ENCODE assay signal across 1 cellular context in genomic region chr4:2761035-2761923, GRCh38.
A peak's percentile ranks its signal among the peaks of the same experiment; 100 is the strongest.
TF ChIP-seq lines count a peak whose summit lies in the region.

No MANE protein-coding gene starts in this region.

TF ChIP-seq in HepG2, 621 proteins besides CTCF, POLR2A, EP300 and RAD21 (continued from another document and continues in another):
- TF ChIP-seq, protein P1, sequence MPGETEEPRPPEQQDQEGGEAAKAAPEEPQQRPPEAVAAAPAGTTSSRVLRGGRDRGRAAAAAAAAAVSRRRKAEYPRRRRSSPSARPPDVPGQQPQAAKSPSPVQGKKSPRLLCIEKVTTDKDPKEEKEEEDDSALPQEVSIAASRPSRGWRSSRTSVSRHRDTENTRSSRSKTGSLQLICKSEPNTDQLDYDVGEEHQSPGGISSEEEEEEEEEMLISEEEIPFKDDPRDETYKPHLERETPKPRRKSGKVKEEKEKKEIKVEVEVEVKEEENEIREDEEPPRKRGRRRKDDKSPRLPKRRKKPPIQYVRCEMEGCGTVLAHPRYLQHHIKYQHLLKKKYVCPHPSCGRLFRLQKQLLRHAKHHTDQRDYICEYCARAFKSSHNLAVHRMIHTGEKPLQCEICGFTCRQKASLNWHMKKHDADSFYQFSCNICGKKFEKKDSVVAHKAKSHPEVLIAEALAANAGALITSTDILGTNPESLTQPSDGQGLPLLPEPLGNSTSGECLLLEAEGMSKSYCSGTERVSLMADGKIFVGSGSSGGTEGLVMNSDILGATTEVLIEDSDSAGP (CRISPR knock-in tag; IDR thresholded peaks at IDR 0.05; ENCODE audit: borderline replicate concordance) = peak; percentile 76; the same call in 1 of the 2 replicates
- peak; percentile 40 for TF ChIP-seq STAG1 (CRISPR knock-in tag; IDR thresholded peaks at IDR 0.05)
- peak; percentile 71; the same call in 1 of the 2 replicates for TF ChIP-seq ZNF331 (CRISPR knock-in tag; IDR thresholded peaks at IDR 0.05)
- TF ChIP-seq GATAD2A (CRISPR knock-in tag; IDR thresholded peaks at IDR 0.05) = peak; percentile 56
- TF ChIP-seq MTA1 (CRISPR knock-in tag; IDR thresholded peaks at IDR 0.05; ENCODE audit: borderline replicate concordance) = peak; percentile 73; the same call in 1 of the 2 replicates
- TF ChIP-seq SP5 (CRISPR knock-in tag; IDR thresholded peaks at IDR 0.05; ENCODE audit: borderline replicate concordance, low read depth) = peak; percentile 83
- no peak for TF ChIP-seq NPAS2 (CRISPR knock-in tag; IDR thresholded peaks at IDR 0.05; ENCODE audit: borderline replicate concordance)
- peak; percentile 40; the same call in 1 of the 2 replicates for TF ChIP-seq GABPB1 (CRISPR knock-in tag; IDR thresholded peaks at IDR 0.05)
- TF ChIP-seq ZMYM4 (CRISPR knock-in tag; IDR thresholded peaks at IDR 0.05) = peak; percentile 22; the same call in 1 of the 2 replicates
- TF ChIP-seq ZNF296 (CRISPR knock-in tag; conservative IDR thresholded peaks at IDR 0.05) = peak; percentile 8; the same call in 1 of the 2 replicates
- TF ChIP-seq TAF1 (CRISPR knock-in tag; IDR thresholded peaks at IDR 0.05) = peak; percentile 56
- TF ChIP-seq, protein P2, sequence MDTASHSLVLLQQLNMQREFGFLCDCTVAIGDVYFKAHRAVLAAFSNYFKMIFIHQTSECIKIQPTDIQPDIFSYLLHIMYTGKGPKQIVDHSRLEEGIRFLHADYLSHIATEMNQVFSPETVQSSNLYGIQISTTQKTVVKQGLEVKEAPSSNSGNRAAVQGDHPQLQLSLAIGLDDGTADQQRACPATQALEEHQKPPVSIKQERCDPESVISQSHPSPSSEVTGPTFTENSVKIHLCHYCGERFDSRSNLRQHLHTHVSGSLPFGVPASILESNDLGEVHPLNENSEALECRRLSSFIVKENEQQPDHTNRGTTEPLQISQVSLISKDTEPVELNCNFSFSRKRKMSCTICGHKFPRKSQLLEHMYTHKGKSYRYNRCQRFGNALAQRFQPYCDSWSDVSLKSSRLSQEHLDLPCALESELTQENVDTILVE (CRISPR knock-in tag; IDR thresholded peaks at IDR 0.05) = peak; percentile 64; the same call in 1 of the 2 replicates
- TF ChIP-seq YEATS4 (CRISPR knock-in tag; IDR thresholded peaks at IDR 0.05; ENCODE audit: borderline replicate concordance) = no peak
- 0 out of 2 replicates have a peak, but pooled peaks have one; percentile 50 for TF ChIP-seq ZFP41 (CRISPR knock-in tag; IDR thresholded peaks at IDR 0.05; ENCODE audit: borderline replicate concordance)
- TF ChIP-seq, protein P3, sequence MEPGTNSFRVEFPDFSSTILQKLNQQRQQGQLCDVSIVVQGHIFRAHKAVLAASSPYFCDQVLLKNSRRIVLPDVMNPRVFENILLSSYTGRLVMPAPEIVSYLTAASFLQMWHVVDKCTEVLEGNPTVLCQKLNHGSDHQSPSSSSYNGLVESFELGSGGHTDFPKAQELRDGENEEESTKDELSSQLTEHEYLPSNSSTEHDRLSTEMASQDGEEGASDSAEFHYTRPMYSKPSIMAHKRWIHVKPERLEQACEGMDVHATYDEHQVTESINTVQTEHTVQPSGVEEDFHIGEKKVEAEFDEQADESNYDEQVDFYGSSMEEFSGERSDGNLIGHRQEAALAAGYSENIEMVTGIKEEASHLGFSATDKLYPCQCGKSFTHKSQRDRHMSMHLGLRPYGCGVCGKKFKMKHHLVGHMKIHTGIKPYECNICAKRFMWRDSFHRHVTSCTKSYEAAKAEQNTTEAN (CRISPR knock-in tag; conservative IDR thresholded peaks at IDR 0.05) = peak; percentile 51; the same call in 1 of the 2 replicates
- TF ChIP-seq NFYB (CRISPR knock-in tag; IDR thresholded peaks at IDR 0.05) = no peak
- TF ChIP-seq ZNF232 (CRISPR knock-in tag; IDR thresholded peaks at IDR 0.05; ENCODE audit: borderline replicate concordance) = peak; percentile 40; the same call in 1 of the 2 replicates
- TF ChIP-seq ZNF556 (CRISPR knock-in tag; IDR thresholded peaks at IDR 0.05; ENCODE audit: borderline replicate concordance) = peak; percentile 51; the same call in 1 of the 2 replicates
- TF ChIP-seq ZMYM3 (CRISPR knock-in tag; IDR thresholded peaks at IDR 0.05) = peak; percentile 84; the same call in 1 of the 2 replicates
- TF ChIP-seq CEBPG (CRISPR knock-in tag; IDR thresholded peaks at IDR 0.05) = peak; percentile 46; the same call in 1 of the 2 replicates
- peak; percentile 12; the same call in 1 of the 2 replicates for TF ChIP-seq ZNF362 (CRISPR knock-in tag; IDR thresholded peaks at IDR 0.05; ENCODE audit: borderline replicate concordance)
- TF ChIP-seq ZNF263 (CRISPR knock-in tag; IDR thresholded peaks at IDR 0.05) = no peak
- TF ChIP-seq NR2C2 (CRISPR knock-in tag; IDR thresholded peaks at IDR 0.05; ENCODE audit: borderline replicate concordance) = no peak
- no peak for TF ChIP-seq SP1 (IDR thresholded peaks at IDR 0.05)
- TF ChIP-seq SP1 (CRISPR knock-in tag; IDR thresholded peaks at IDR 0.05) = 0 out of 2 replicates have a peak, but pooled peaks have one; percentile 38
- no peak for TF ChIP-seq FOXA1 (IDR thresholded peaks at IDR 0.05)
- TF ChIP-seq FOXA1 (CRISPR knock-in tag; IDR thresholded peaks at IDR 0.05) = peak; percentile 92
- TF ChIP-seq, protein P4, sequence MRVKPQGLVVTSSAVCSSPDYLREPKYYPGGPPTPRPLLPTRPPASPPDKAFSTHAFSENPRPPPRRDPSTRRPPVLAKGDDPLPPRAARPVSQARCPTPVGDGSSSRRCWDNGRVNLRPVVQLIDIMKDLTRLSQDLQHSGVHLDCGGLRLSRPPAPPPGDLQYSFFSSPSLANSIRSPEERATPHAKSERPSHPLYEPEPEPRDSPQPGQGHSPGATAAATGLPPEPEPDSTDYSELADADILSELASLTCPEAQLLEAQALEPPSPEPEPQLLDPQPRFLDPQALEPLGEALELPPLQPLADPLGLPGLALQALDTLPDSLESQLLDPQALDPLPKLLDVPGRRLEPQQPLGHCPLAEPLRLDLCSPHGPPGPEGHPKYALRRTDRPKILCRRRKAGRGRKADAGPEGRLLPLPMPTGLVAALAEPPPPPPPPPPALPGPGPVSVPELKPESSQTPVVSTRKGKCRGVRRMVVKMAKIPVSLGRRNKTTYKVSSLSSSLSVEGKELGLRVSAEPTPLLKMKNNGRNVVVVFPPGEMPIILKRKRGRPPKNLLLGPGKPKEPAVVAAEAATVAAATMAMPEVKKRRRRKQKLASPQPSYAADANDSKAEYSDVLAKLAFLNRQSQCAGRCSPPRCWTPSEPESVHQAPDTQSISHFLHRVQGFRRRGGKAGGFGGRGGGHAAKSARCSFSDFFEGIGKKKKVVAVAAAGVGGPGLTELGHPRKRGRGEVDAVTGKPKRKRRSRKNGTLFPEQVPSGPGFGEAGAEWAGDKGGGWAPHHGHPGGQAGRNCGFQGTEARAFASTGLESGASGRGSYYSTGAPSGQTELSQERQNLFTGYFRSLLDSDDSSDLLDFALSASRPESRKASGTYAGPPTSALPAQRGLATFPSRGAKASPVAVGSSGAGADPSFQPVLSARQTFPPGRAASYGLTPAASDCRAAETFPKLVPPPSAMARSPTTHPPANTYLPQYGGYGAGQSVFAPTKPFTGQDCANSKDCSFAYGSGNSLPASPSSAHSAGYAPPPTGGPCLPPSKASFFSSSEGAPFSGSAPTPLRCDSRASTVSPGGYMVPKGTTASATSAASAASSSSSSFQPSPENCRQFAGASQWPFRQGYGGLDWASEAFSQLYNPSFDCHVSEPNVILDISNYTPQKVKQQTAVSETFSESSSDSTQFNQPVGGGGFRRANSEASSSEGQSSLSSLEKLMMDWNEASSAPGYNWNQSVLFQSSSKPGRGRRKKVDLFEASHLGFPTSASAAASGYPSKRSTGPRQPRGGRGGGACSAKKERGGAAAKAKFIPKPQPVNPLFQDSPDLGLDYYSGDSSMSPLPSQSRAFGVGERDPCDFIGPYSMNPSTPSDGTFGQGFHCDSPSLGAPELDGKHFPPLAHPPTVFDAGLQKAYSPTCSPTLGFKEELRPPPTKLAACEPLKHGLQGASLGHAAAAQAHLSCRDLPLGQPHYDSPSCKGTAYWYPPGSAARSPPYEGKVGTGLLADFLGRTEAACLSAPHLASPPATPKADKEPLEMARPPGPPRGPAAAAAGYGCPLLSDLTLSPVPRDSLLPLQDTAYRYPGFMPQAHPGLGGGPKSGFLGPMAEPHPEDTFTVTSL (CRISPR knock-in tag; IDR thresholded peaks at IDR 0.05; ENCODE audit: borderline replicate concordance) = 0 out of 2 replicates have a peak, but pooled peaks have one; percentile 15
- TF ChIP-seq TP53 (CRISPR knock-in tag; conservative IDR thresholded peaks at IDR 0.05) = no peak
- TF ChIP-seq, protein P5, sequence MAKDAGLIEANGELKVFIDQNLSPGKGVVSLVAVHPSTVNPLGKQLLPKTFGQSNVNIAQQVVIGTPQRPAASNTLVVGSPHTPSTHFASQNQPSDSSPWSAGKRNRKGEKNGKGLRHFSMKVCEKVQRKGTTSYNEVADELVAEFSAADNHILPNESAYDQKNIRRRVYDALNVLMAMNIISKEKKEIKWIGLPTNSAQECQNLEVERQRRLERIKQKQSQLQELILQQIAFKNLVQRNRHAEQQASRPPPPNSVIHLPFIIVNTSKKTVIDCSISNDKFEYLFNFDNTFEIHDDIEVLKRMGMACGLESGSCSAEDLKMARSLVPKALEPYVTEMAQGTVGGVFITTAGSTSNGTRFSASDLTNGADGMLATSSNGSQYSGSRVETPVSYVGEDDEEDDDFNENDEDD (CRISPR knock-in tag; IDR thresholded peaks at IDR 0.05; ENCODE audit: borderline replicate concordance) = no peak
- TF ChIP-seq, protein P6, sequence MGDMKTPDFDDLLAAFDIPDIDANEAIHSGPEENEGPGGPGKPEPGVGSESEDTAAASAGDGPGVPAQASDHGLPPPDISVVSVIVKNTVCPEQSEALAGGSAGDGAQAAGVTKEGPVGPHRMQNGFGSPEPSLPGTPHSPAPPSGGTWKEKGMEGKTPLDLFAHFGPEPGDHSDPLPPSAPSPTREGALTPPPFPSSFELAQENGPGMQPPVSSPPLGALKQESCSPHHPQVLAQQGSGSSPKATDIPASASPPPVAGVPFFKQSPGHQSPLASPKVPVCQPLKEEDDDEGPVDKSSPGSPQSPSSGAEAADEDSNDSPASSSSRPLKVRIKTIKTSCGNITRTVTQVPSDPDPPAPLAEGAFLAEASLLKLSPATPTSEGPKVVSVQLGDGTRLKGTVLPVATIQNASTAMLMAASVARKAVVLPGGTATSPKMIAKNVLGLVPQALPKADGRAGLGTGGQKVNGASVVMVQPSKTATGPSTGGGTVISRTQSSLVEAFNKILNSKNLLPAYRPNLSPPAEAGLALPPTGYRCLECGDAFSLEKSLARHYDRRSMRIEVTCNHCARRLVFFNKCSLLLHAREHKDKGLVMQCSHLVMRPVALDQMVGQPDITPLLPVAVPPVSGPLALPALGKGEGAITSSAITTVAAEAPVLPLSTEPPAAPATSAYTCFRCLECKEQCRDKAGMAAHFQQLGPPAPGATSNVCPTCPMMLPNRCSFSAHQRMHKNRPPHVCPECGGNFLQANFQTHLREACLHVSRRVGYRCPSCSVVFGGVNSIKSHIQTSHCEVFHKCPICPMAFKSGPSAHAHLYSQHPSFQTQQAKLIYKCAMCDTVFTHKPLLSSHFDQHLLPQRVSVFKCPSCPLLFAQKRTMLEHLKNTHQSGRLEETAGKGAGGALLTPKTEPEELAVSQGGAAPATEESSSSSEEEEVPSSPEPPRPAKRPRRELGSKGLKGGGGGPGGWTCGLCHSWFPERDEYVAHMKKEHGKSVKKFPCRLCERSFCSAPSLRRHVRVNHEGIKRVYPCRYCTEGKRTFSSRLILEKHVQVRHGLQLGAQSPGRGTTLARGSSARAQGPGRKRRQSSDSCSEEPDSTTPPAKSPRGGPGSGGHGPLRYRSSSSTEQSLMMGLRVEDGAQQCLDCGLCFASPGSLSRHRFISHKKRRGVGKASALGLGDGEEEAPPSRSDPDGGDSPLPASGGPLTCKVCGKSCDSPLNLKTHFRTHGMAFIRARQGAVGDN (CRISPR knock-in tag; IDR thresholded peaks at IDR 0.05) = peak; percentile 77
- 0 out of 2 replicates have a peak, but pooled peaks have one; percentile 22 for TF ChIP-seq ADNP (CRISPR knock-in tag; IDR thresholded peaks at IDR 0.05)
- peak; percentile 75; the same call in 1 of the 2 replicates for TF ChIP-seq THRA (CRISPR knock-in tag; IDR thresholded peaks at IDR 0.05; ENCODE audit: borderline replicate concordance)
- no peak for TF ChIP-seq LCORL (IDR thresholded peaks at IDR 0.05)
- TF ChIP-seq LCORL (CRISPR knock-in tag; IDR thresholded peaks at IDR 0.05) = peak; percentile 42; the same call in 1 of the 2 replicates
- peak; percentile 38; the same call in 1 of the 2 replicates for TF ChIP-seq KDM1A (CRISPR knock-in tag; IDR thresholded peaks at IDR 0.05)
- no peak for TF ChIP-seq SOX6 (IDR thresholded peaks at IDR 0.05)
- peak; percentile 67 for TF ChIP-seq SOX6 (CRISPR knock-in tag; IDR thresholded peaks at IDR 0.05)
- peak; percentile 11; the same call in 1 of the 2 replicates for TF ChIP-seq ZNF205 (CRISPR knock-in tag; IDR thresholded peaks at IDR 0.05)
- TF ChIP-seq, protein P7, sequence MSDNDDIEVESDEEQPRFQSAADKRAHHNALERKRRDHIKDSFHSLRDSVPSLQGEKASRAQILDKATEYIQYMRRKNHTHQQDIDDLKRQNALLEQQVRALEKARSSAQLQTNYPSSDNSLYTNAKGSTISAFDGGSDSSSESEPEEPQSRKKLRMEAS (IDR thresholded peaks at IDR 0.05) = peak; percentile 29
- TF ChIP-seq, protein P8, sequence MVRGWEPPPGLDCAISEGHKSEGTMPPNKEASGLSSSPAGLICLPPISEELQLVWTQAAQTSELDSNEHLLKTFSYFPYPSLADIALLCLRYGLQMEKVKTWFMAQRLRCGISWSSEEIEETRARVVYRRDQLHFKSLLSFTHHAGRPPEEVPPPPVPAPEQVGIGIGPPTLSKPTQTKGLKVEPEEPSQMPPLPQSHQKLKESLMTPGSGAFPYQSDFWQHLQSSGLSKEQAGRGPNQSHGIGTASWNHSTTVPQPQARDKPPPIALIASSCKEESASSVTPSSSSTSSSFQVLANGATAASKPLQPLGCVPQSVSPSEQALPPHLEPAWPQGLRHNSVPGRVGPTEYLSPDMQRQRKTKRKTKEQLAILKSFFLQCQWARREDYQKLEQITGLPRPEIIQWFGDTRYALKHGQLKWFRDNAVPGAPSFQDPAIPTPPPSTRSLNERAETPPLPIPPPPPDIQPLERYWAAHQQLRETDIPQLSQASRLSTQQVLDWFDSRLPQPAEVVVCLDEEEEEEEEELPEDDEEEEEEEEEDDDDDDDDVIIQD (CRISPR knock-in tag; IDR thresholded peaks at IDR 0.05; ENCODE audit: low read depth) = peak; percentile 67
- TF ChIP-seq HNF4A (CRISPR knock-in tag; IDR thresholded peaks at IDR 0.05) = peak; percentile 91
- no peak for TF ChIP-seq BRD4 (CRISPR knock-in tag; IDR thresholded peaks at IDR 0.05)
- TF ChIP-seq FOXK1 (CRISPR knock-in tag; IDR thresholded peaks at IDR 0.05; ENCODE audit: borderline replicate concordance, low read depth) = peak; percentile 26; the same call in 1 of the 2 replicates
